ENCODE assay signal across 8 cellular contexts in genomic region chr12:12559699-12560296, GRCh38. TPM values are rescaled to one million over a fixed set of nuclear protein-coding genes. Genes with fewer than 3 reads are reported as not detected.
A peak's percentile ranks its signal among the peaks of the same experiment; 100 is the strongest.
DNase-seq lines count a peak whose midpoint lies in the region; ATAC-seq and TF ChIP-seq lines count a peak whose summit lies in the region.

No MANE protein-coding gene starts in this region.

- no peaks in the 10 kb centered on the region for H3K27me3 ChIP-seq in CD4-positive, alpha-beta T cell (ENCODE audit: control insufficient read depth, insufficient read depth, low read length)
- no peaks in the 10 kb centered on the region for H3K27me3 ChIP-seq in HUES48 (ENCODE audit: control insufficient read depth, insufficient read depth, low read length)

- intact Hi-C loops in CD4-positive, alpha-beta T cell (cut with DNase I, micrococcal nuclease): loop anchor here (2.0 to 5.0 kb wide), 9 partner anchors 47 to 202 kb away; partner anchors contain the start of genes BORCS5 (in 1 of the 2), CDKN1B (in 1 of the 2) and GPR19 (in 1 of the 2)

- peaks cover 3% of the 10 kb centered on the region; the same call in 1 of the 2 replicates for H3K36me3 ChIP-seq in HUES48 (ENCODE audit: control insufficient read depth, insufficient read depth, low read length)

- POLR2A ChIA-PET in CD4-positive, alpha-beta T cell (lab: Charles Lee): interaction anchor here (0.6 to 4.2 kb wide), 6 partner anchors 77 to 203 kb away, joined by 3 to 58 read pairs (median 4); partner anchors contain the start of gene BORCS5

- H3K4me3 ChIP-seq in HUES48 (ENCODE audit: low read depth, low read length): peak overlapping the region; percentile 79

- H3K9me3 Mint-ChIP-seq in CD4-positive, alpha-beta T cell: no peaks in the 10 kb centered on the region
- no peaks in the 10 kb centered on the region for H3K9me3 Mint-ChIP-seq in central memory CD8-positive, alpha-beta T cell
- H3K9me3 Mint-ChIP-seq in natural killer cell treated with Interleukin-12 subunit alpha and Interleukin-12 subunit beta and Interleukin-15 and Interleukin-18, amount 100 ng/mL, for 72 hours: no peaks in the 10 kb centered on the region

- no peak for ATAC-seq in CD4-positive, alpha-beta T cell (ENCODE audit: poor library complexity)
- ATAC-seq in central memory CD8-positive, alpha-beta T cell (replicated peaks; ENCODE audit: extremely low read depth, poor library complexity, severe bottlenecking): no peak
- ATAC-seq in natural killer cell treated with Interleukin-12 subunit alpha and Interleukin-12 subunit beta and Interleukin-15 and Interleukin-18, amount 100 ng/mL, for 72 hours: no peak
- ATAC-seq in HG02763 (IDR thresholded peaks at IDR 0.05; ENCODE audit: unreplicated experiment) (no peak), GM21825 (IDR thresholded peaks at IDR 0.05; ENCODE audit: unreplicated experiment) (no peak)

- H3K27ac Mint-ChIP-seq in CD4-positive, alpha-beta T cell: peak overlapping the region; percentile 100
- peak overlapping the region; percentile 94 for H3K27ac Mint-ChIP-seq in central memory CD8-positive, alpha-beta T cell (ENCODE audit: low read depth)
- H3K27ac Mint-ChIP-seq in natural killer cell treated with Interleukin-12 subunit alpha and Interleukin-12 subunit beta and Interleukin-15 and Interleukin-18, amount 100 ng/mL, for 72 hours: peak overlapping the region; percentile 19 to 85

- peak overlapping the region; percentile 97 for H3K4me3 Mint-ChIP-seq in CD4-positive, alpha-beta T cell
- no peak overlapping the region for H3K4me3 Mint-ChIP-seq in central memory CD8-positive, alpha-beta T cell
- H3K4me3 Mint-ChIP-seq in natural killer cell treated with Interleukin-12 subunit alpha and Interleukin-12 subunit beta and Interleukin-15 and Interleukin-18, amount 100 ng/mL, for 72 hours: peak overlapping the region; percentile 93

- H3K36me3 Mint-ChIP-seq in CD4-positive, alpha-beta T cell (ENCODE audit: low read depth): peaks cover 28% of the 10 kb centered on the region
- peaks cover 28% of the 10 kb centered on the region for H3K36me3 Mint-ChIP-seq in central memory CD8-positive, alpha-beta T cell (ENCODE audit: insufficient read depth)
- peaks cover 6% of the 10 kb centered on the region for H3K36me3 Mint-ChIP-seq in natural killer cell treated with Interleukin-12 subunit alpha and Interleukin-12 subunit beta and Interleukin-15 and Interleukin-18, amount 100 ng/mL, for 72 hours

- no peaks in the 10 kb centered on the region for H3K27me3 Mint-ChIP-seq in CD4-positive, alpha-beta T cell
- no peaks in the 10 kb centered on the region for H3K27me3 Mint-ChIP-seq in central memory CD8-positive, alpha-beta T cell
- no peaks in the 10 kb centered on the region for H3K27me3 Mint-ChIP-seq in natural killer cell treated with Interleukin-12 subunit alpha and Interleukin-12 subunit beta and Interleukin-15 and Interleukin-18, amount 100 ng/mL, for 72 hours

- peaks cover 39% of the 10 kb centered on the region for H3K4me1 ChIP-seq in HUES48 (ENCODE audit: control insufficient read depth, insufficient read depth, low read length)

- CTCF ChIA-PET in CD4-positive, alpha-beta T cell (lab: Charles Lee): interaction anchor here (0.6 to 2.3 kb wide), 4 partner anchors 96 to 954 kb away, joined by 3 to 6 read pairs (median 3); no protein-coding TSS in a partner anchor

- peak overlapping the region; percentile 90 for H3K9ac ChIP-seq in HUES48 (ENCODE audit: low read depth, low read length)

- no peak overlapping the region for H3K27ac ChIP-seq in CD4-positive, alpha-beta T cell (ENCODE audit: low read depth, low read length)
- no peak overlapping the region for H3K27ac ChIP-seq in HUES48 (ENCODE audit: low read depth, low read length)

- no peak for DNase-seq in CD4-positive, alpha-beta T cell
- DNase-seq in central memory CD8-positive, alpha-beta T cell (ENCODE audit: low spot score in 2 of 2): no peak
- DNase-seq in natural killer cell treated with Interleukin-12 subunit alpha and Interleukin-12 subunit beta and Interleukin-15 and Interleukin-18, amount 100 ng/mL, for 72 hours (ENCODE audit: low spot score): no peak
- DNase-seq in NCI-H2196 (lab: John Stamatoyannopoulos, UW; ENCODE audit: unreplicated experiment): no peak
- DNase-seq in stimulated activated CD4-positive, alpha-beta T cell treated with anti-CD3 and anti-CD28 coated beads, Interleukin-15, amount 100 ng/mL, for 24 hours: no peak

- H3K9me3 ChIP-seq in CD4-positive, alpha-beta T cell (ENCODE audit: control insufficient read depth, low read length): no peaks in the 10 kb centered on the region
- peaks cover 4% of the 10 kb centered on the region; the same call in 1 of the 2 replicates for H3K9me3 ChIP-seq in HUES48 (ENCODE audit: control insufficient read depth, insufficient read depth, low read length)

- no peak for TF ChIP-seq CTCF in CD4-positive, alpha-beta T cell (IDR thresholded peaks at IDR 0.05)

- H3K4me1 Mint-ChIP-seq in CD4-positive, alpha-beta T cell (ENCODE audit: low read depth): peaks cover 69% of the 10 kb centered on the region
- peaks cover 18% of the 10 kb centered on the region for H3K4me1 Mint-ChIP-seq in central memory CD8-positive, alpha-beta T cell
- H3K4me1 Mint-ChIP-seq in natural killer cell treated with Interleukin-12 subunit alpha and Interleukin-12 subunit beta and Interleukin-15 and Interleukin-18, amount 100 ng/mL, for 72 hours (ENCODE audit: low read depth in 2 of 2): peaks cover 11 to 32% of the 10 kb centered on the region in 2 donors

RNA-seq across cellular contexts. Expression of gene DUSP16, which starts 2.9 kb away (rescaled TPM):
- 10 to 100 TPM; 33.3 to 35.6 TPM for total RNA-seq in CD4-positive, alpha-beta T cell
- total RNA-seq in natural killer cell treated with Interleukin-12 subunit alpha and Interleukin-12 subunit beta and Interleukin-15 and Interleukin-18, amount 100 ng/mL, for 72 hours: 10 to 100 TPM; 21.8 to 22.8 TPM

RNA-seq across cellular contexts. Expression of gene CREBL2, which starts 51.9 kb away (rescaled TPM):
- total RNA-seq in CD4-positive, alpha-beta T cell: 10 to 100 TPM in 1 of 2 experiments, 1 to 10 TPM in 1; 9.5 to 12.6 TPM
- 10 to 100 TPM; 15.5 to 15.9 TPM for total RNA-seq in natural killer cell treated with Interleukin-12 subunit alpha and Interleukin-12 subunit beta and Interleukin-15 and Interleukin-18, amount 100 ng/mL, for 72 hours
